In genomic region chr10:70430489-70431445, GRCh38 we compare ENCODE assay signal across 10 cellular contexts. TPM values are rescaled to one million over a fixed set of nuclear protein-coding genes. Genes with fewer than 3 reads are reported as not detected.
A peak's percentile ranks its signal among the peaks of the same experiment; 100 is the strongest.
DNase-seq lines count a peak whose midpoint lies in the region; ATAC-seq and TF ChIP-seq lines count a peak whose summit lies in the region.
"Had no signal": no experiment of that assay in that cellular context is flagged by ENCODE, and none has a peak within 500 bp of the region (broad histone marks: within the 10 kb centered on the region; RNA-seq: fewer than 3 reads in every experiment).

No MANE protein-coding gene starts in this region.

- H3K36me3 Mint-ChIP-seq in CD4-positive, alpha-beta T cell (ENCODE audit: low read depth), result peaks cover 33% of the 10 kb centered on the region
- H3K36me3 Mint-ChIP-seq in progenitor cell of endocrine pancreas (ENCODE audit: insufficient read depth), result peaks cover 6% of the 10 kb centered on the region

- no peaks in the 10 kb centered on the region for H3K27me3 ChIP-seq in CD4-positive, alpha-beta T cell (ENCODE audit: control insufficient read depth, insufficient read depth, low read length)
- no peaks in the 10 kb centered on the region for H3K27me3 ChIP-seq in adipocyte (replicated peaks; ENCODE audit: control insufficient read depth, insufficient read depth, low read length)

- peaks cover 47% of the 10 kb centered on the region for H3K4me1 ChIP-seq in adipocyte (ENCODE audit: control insufficient read depth, insufficient read depth, low read length)

- peaks cover 51% of the 10 kb centered on the region for H3K36me3 ChIP-seq in adipocyte (ENCODE audit: control insufficient read depth, insufficient read depth, low read length, severe bottlenecking)

- H3K27me3 Mint-ChIP-seq in CD4-positive, alpha-beta T cell, result no peaks in the 10 kb centered on the region
- H3K27me3 Mint-ChIP-seq in progenitor cell of endocrine pancreas, result no peaks in the 10 kb centered on the region

- no peaks in the 10 kb centered on the region for H3K9me3 ChIP-seq in CD4-positive, alpha-beta T cell (ENCODE audit: control insufficient read depth, low read length)
- H3K9me3 ChIP-seq in adipocyte (ENCODE audit: control insufficient read depth, low read length), result no peaks in the 10 kb centered on the region

- H3K4me3 Mint-ChIP-seq in CD4-positive, alpha-beta T cell, result no peak overlapping the region
- H3K4me3 Mint-ChIP-seq in progenitor cell of endocrine pancreas (ENCODE audit: low read depth), result no peak overlapping the region

- intact Hi-C loops in CD4-positive, alpha-beta T cell (cut with DNase I, micrococcal nuclease), result no loop called here
- intact Hi-C loops in left cardiac atrium (cut with DNase I), result no loop called here

- no peak for ATAC-seq in CD4-positive, alpha-beta T cell (ENCODE audit: poor library complexity)
- ATAC-seq in left cardiac atrium (peak; percentile 72 to 87), HG02678 (IDR thresholded peaks at IDR 0.05; ENCODE audit: unreplicated experiment) (no peak), HG03354 (IDR thresholded peaks at IDR 0.05; ENCODE audit: poor library complexity, severe bottlenecking, unreplicated experiment) (no peak)

- peak overlapping the region; percentile 57 for H3K27ac Mint-ChIP-seq in CD4-positive, alpha-beta T cell
- H3K27ac Mint-ChIP-seq in progenitor cell of endocrine pancreas, result peak overlapping the region; percentile 17

- CTCF ChIA-PET in CD4-positive, alpha-beta T cell (lab: Charles Lee), result no interaction called here

- POLR2A ChIA-PET in CD4-positive, alpha-beta T cell (lab: Charles Lee), result interaction anchor here (1.2 to 1.8 kb wide), 3 partner anchors 11 to 27 kb away, joined by 3 to 13 read pairs (median 4); partner anchors contain the start of gene EIF4EBP2

- H3K9ac ChIP-seq in adipocyte (ENCODE audit: low read length), result peak overlapping the region; percentile 23

- peak overlapping the region; percentile 16 for H3K4me3 ChIP-seq in adipocyte (ENCODE audit: low read length)

- DNase-seq in CD4-positive, alpha-beta T cell, result no peak
- DNase-seq in adipocyte (ENCODE audit: low read depth) (peak; percentile 41), left cardiac atrium (peak; percentile 67), progenitor cell of endocrine pancreas (ENCODE audit: low spot score, unreplicated experiment) (no peak), iPS-NIHi11 (ENCODE audit: low spot score) (no peak), NCI-H526 (lab: John Stamatoyannopoulos, UW) (no peak)
- DNase-seq: activated CD4-positive, alpha-beta T cell treated with anti-CD3 and anti-CD28 coated beads for 48 hours; NCI-H1417 had no signal

- TF ChIP-seq CTCF in CD4-positive, alpha-beta T cell (IDR thresholded peaks at IDR 0.05), result no peak
- TF ChIP-seq CTCF in progenitor cell of endocrine pancreas (IDR thresholded peaks at IDR 0.05; ENCODE audit: unreplicated experiment), result peak; percentile 13

- no peaks in the 10 kb centered on the region for H3K9me3 Mint-ChIP-seq in CD4-positive, alpha-beta T cell
- H3K9me3 Mint-ChIP-seq in progenitor cell of endocrine pancreas (ENCODE audit: low read depth), result no peaks in the 10 kb centered on the region

- no peak overlapping the region for H3K27ac ChIP-seq in CD4-positive, alpha-beta T cell (ENCODE audit: low read depth, low read length)

- peaks cover 42% of the 10 kb centered on the region for H3K4me1 Mint-ChIP-seq in CD4-positive, alpha-beta T cell (ENCODE audit: low read depth)
- H3K4me1 Mint-ChIP-seq in progenitor cell of endocrine pancreas (ENCODE audit: low read depth), result peaks cover 17% of the 10 kb centered on the region

RNA-seq across cellular contexts. Expression of gene NODAL, which starts 10.7 kb away (rescaled TPM):
- total RNA-seq in CD4-positive, alpha-beta T cell, result not detected
- total RNA-seq in left cardiac atrium (not detected), progenitor cell of endocrine pancreas (not detected in 2 replicates)

RNA-seq across cellular contexts. Expression of gene EIF4EBP2, which starts 26.8 kb away (rescaled TPM):
- 10 to 100 TPM; 21.4 to 22.6 TPM for total RNA-seq in CD4-positive, alpha-beta T cell
- total RNA-seq in left cardiac atrium, result 100 to 1,000 TPM in 1 of 2 donors, 10 to 100 TPM in 1; 82.9 to 101 TPM
- 99.6 and 101 TPM in 2 replicates for total RNA-seq in progenitor cell of endocrine pancreas

RNA-seq across cellular contexts. Expression of gene PALD1, which starts 47.8 kb away (rescaled TPM):
- under 1 TPM; 0.36 to 0.44 TPM for total RNA-seq in CD4-positive, alpha-beta T cell
- total RNA-seq in left cardiac atrium (1 to 10 TPM; 4.4 to 8.3 TPM), progenitor cell of endocrine pancreas (1.2 and 1.4 TPM in 2 replicates)

RNA-seq across cellular contexts. Expression of gene LRRC20, which starts 48.3 kb away (rescaled TPM):
- total RNA-seq in CD4-positive, alpha-beta T cell, result 1 to 10 TPM; 1.6 to 1.8 TPM
- 10 to 100 TPM; 17.6 to 43.3 TPM for total RNA-seq in left cardiac atrium
- total RNA-seq in progenitor cell of endocrine pancreas, result 16.7 and 19.6 TPM in 2 replicates

Comparison
In these comparisons a context has a peak if more than half of its experiments do, and no peak if none do; other contexts are left out.
1. ATAC-seq: peak in left cardiac atrium (2 of 2); none in CD4-positive, alpha-beta T cell (single experiment), HG02678 (single experiment) and HG03354 (single experiment).
2. DNase-seq: peak in adipocyte (single experiment) and left cardiac atrium (single experiment); none in CD4-positive, alpha-beta T cell (0 of 10), progenitor cell of endocrine pancreas (single experiment), iPS-NIHi11 (single experiment) and NCI-H526 (0 of 2).